15 cellular contexts compared by ENCODE assay signal in the genomic region with DNA sequence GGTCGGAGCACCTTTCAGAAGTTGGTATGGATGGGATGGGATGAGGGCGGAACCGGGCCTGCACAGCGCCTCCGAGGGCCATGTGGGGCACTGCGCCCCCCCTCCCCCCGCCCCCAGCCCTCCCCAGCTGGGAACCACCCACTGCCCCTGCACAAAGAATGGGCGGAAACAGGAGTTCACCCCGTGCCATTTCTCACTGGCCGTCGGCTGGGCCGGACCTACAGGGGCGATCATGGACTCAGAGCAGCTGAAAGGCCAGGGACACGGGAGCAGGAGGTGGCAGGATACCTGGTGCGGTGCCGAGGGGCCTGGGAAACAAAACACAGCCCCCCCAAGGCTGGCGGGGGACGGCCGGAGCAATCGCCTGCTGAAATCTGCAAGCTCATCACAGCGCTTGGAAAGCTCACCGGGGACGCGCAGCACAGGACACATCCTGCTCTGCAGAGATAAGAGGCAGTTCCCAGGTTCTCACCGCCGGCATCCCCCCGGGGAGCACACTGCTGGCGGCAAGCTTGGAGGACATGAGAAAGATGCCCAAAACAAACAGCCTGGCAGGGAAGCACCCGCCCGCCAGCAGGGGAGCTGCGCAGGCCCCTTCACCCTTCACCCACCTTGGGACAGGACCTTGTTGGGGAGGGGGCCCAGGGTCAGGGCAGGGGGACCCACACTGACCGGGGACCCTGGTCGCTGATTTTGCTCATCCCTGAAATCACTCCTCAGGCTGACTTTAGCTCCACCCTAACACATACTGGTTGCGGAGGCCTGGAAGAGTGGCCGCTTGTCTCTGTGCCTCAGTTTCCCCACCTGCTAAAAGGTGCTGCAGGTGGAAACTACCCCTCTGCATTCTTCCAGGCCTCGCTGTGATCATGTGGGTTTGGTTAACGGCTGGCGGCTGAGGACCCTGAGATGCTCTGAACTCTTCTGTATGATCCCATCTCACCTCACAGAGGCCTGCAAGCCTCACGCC.
DNase-seq lines count a peak whose midpoint lies in the region; ATAC-seq, FAIRE-seq and TF ChIP-seq lines count a peak whose summit lies in the region.
"Had no signal": no experiment of that assay in that cellular context is flagged by ENCODE, and none has a peak within 500 bp of the region (broad histone marks: within the 10 kb centered on the region; RNA-seq: fewer than 3 reads in every experiment).

No MANE protein-coding gene starts in this region.

- no peaks in the 10 kb centered on the region for H3K4me1 ChIP-seq in iPS-20b (ENCODE audit: insufficient read depth, low read length)
- H3K4me1 ChIP-seq: body of pancreas, foreskin keratinocyte had no signal

- H3K9me3 Mint-ChIP-seq in chondrocyte (ENCODE audit: low read depth), result peaks cover 6% of the 10 kb centered on the region
- H3K9me3 Mint-ChIP-seq in activated CD4-positive, alpha-beta memory T cell treated with anti-CD3 and anti-CD28 coated beads, Interleukin-2, amount 10 ng/mL, durations not matched to agents 7 days and 5 days, result peaks cover 2% of the 10 kb centered on the region

- H3K27me3 ChIP-seq in iPS-20b (ENCODE audit: insufficient read depth, low read length), result peaks cover 7% of the 10 kb centered on the region; the same call in 1 of the 2 replicates
- H3K27me3 ChIP-seq: foreskin keratinocyte had no signal

- peak overlapping the region; percentile 59; the same call in 1 of the 2 replicates for H3K9ac ChIP-seq in iPS-20b (ENCODE audit: low read depth, low read length)

- DNase-seq in NCI-H69 (lab: John Stamatoyannopoulos, UW), result peak; percentile 12
- DNase-seq in chondrocyte (ENCODE audit: low spot score), result no peak
- peak; percentile 13 for DNase-seq in sciatic nerve (ENCODE audit: low spot score)
- no peak for DNase-seq in activated CD4-positive, alpha-beta memory T cell treated with anti-CD3 and anti-CD28 coated beads, Interleukin-2, amount 10 ng/mL, durations not matched to agents 7 days and 5 days
- DNase-seq in H54 (ENCODE audit: insufficient read length, low spot score), result no peak
- DNase-seq: activated B cell treated with CpG ODN at 0.5 μM for 24 hours, body of pancreas, DND-41, foreskin keratinocyte, NCI-H146, NCI-H510A had no signal

- FAIRE-seq in H54 (lab: Jason Lieb, UNC), result no peak
- FAIRE-seq: keratinocyte had no signal

- peaks cover 2% of the 10 kb centered on the region for H3K36me3 Mint-ChIP-seq in chondrocyte (ENCODE audit: low read depth)
- no peaks in the 10 kb centered on the region for H3K36me3 Mint-ChIP-seq in activated CD4-positive, alpha-beta memory T cell treated with anti-CD3 and anti-CD28 coated beads, Interleukin-2, amount 10 ng/mL, durations not matched to agents 7 days and 5 days (ENCODE audit: low read depth)

- no peak overlapping the region for H3K27ac Mint-ChIP-seq in chondrocyte (ENCODE audit: unreplicated experiment)
- no peak overlapping the region for H3K27ac Mint-ChIP-seq in activated CD4-positive, alpha-beta memory T cell treated with anti-CD3 and anti-CD28 coated beads, Interleukin-2, amount 10 ng/mL, durations not matched to agents 7 days and 5 days
- H3K27ac Mint-ChIP-seq: activated B cell treated with CpG ODN at 0.5 μM for 24 hours had no signal

- H3K27me3 Mint-ChIP-seq in chondrocyte (ENCODE audit: low read depth), result peaks cover 2% of the 10 kb centered on the region
- H3K27me3 Mint-ChIP-seq in activated CD4-positive, alpha-beta memory T cell treated with anti-CD3 and anti-CD28 coated beads, Interleukin-2, amount 10 ng/mL, durations not matched to agents 7 days and 5 days, result peaks cover 1% of the 10 kb centered on the region

- peaks cover 10% of the 10 kb centered on the region for H3K9me3 ChIP-seq in iPS-20b (ENCODE audit: insufficient read depth, low read depth, low read length)
- H3K9me3 ChIP-seq: body of pancreas had no signal

- peak overlapping the region; percentile 56; the same call in 1 of the 2 replicates for H3K4me3 ChIP-seq in iPS-20b (ENCODE audit: low read length)
- H3K4me3 ChIP-seq: body of pancreas had no signal

- TF ChIP-seq POLR2A in H54 (IDR thresholded peaks at IDR 0.05; ENCODE audit: low read depth, low read length), result no peak

- H3K4me3 Mint-ChIP-seq in chondrocyte (ENCODE audit: unreplicated experiment), result no peak overlapping the region
- H3K4me3 Mint-ChIP-seq in activated CD4-positive, alpha-beta memory T cell treated with anti-CD3 and anti-CD28 coated beads, Interleukin-2, amount 10 ng/mL, durations not matched to agents 7 days and 5 days, result no peak overlapping the region
- H3K4me3 Mint-ChIP-seq: activated B cell treated with CpG ODN at 0.5 μM for 24 hours had no signal

- ATAC-seq in sciatic nerve (no peak), GM21737 (IDR thresholded peaks at IDR 0.05; ENCODE audit: unreplicated experiment) (no peak)
- ATAC-seq: body of pancreas, foreskin keratinocyte, Panc1 had no signal

- intact Hi-C loops in sciatic nerve (cut with DNase I), result no loop called here

- peak; percentile 55 for TF ChIP-seq CTCF in chondrocyte (IDR thresholded peaks at IDR 0.05)

- POLR2A ChIA-PET in activated CD4-positive, alpha-beta memory T cell treated with anti-CD3 and anti-CD28 coated beads, Interleukin-2, amount 10 ng/mL, durations not matched to agents 7 days and 5 days (lab: Charles Lee), result no interaction called here

- no peaks in the 10 kb centered on the region for H3K4me1 Mint-ChIP-seq in chondrocyte (ENCODE audit: low read depth)
- no peaks in the 10 kb centered on the region for H3K4me1 Mint-ChIP-seq in activated CD4-positive, alpha-beta memory T cell treated with anti-CD3 and anti-CD28 coated beads, Interleukin-2, amount 10 ng/mL, durations not matched to agents 7 days and 5 days
- H3K4me1 Mint-ChIP-seq: activated B cell treated with CpG ODN at 0.5 μM for 24 hours had no signal

- no peak overlapping the region for H3K27ac ChIP-seq in iPS-20b (ENCODE audit: low read length)
- H3K27ac ChIP-seq: body of pancreas, foreskin keratinocyte had no signal

- CTCF ChIA-PET in activated CD4-positive, alpha-beta memory T cell treated with anti-CD3 and anti-CD28 coated beads, Interleukin-2, amount 10 ng/mL, durations not matched to agents 7 days and 5 days (lab: Charles Lee), result interaction anchor here (0.9 to 1.2 kb wide), 2 partner anchors 8 to 24 kb away, joined by 3 read pairs; no protein-coding TSS in a partner anchor

- no peaks in the 10 kb centered on the region for H3K36me3 ChIP-seq in iPS-20b (ENCODE audit: insufficient read depth, low read depth, low read length)

Comparison
In these comparisons a context has a peak if more than half of its experiments do, and no peak if none do; other contexts are left out.
1. DNase-seq: peak in NCI-H69 (single experiment) and sciatic nerve (single experiment); none in chondrocyte (single experiment), activated CD4-positive, alpha-beta memory T cell treated with anti-CD3 and anti-CD28 coated beads, Interleukin-2, amount 10 ng/mL, durations not matched to agents 7 days and 5 days (single experiment) and H54 (single experiment).